ENCODE assay signal across 10 cellular contexts in genomic region chr10:98308602-98309365, GRCh38. TPM values are rescaled to one million over a fixed set of nuclear protein-coding genes. Genes with fewer than 3 reads are reported as not detected.
A peak's percentile ranks its signal among the peaks of the same experiment; 100 is the strongest.
DNase-seq lines count a peak whose midpoint lies in the region; ATAC-seq, FAIRE-seq and TF ChIP-seq lines count a peak whose summit lies in the region.
"Had no signal": no experiment of that assay in that cellular context is flagged by ENCODE, and none has a peak within 500 bp of the region (broad histone marks: within the 10 kb centered on the region; RNA-seq: fewer than 3 reads in every experiment).

No MANE protein-coding gene starts in this region.

- H3K36me3 ChIP-seq in BE2C (no peaks in the 10 kb centered on the region), Loucy (ENCODE audit: insufficient read depth, low read length) (no peaks in the 10 kb centered on the region), H1 (ENCODE audit: control insufficient read depth in 2 of 4, insufficient read depth in 4 of 4, low read length in 3 of 4) (no peaks in the 10 kb centered on the region), neural cell (ENCODE audit: insufficient read depth, low read length) (no peaks in the 10 kb centered on the region)
- H3K36me3 ChIP-seq in CD4-positive, alpha-beta memory T cell (ENCODE audit: insufficient read depth, low read length), result no peaks in the 10 kb centered on the region

- H3K9ac ChIP-seq in Loucy (ENCODE audit: low read depth, low read length, poor library complexity, severe bottlenecking), result no peak overlapping the region
- H3K9ac ChIP-seq in H1 (replicated peaks in 1 of 4; ENCODE audit: extremely low read depth in 1 of 4, low read depth in 3 of 4, low read length in 3 of 4), result no peak overlapping the region; a peak in 1 of 7 replicates
- peak overlapping the region; percentile 27 for H3K9ac ChIP-seq in neural cell (ENCODE audit: low read length)

- no peak for ATAC-seq in HG02588 (IDR thresholded peaks at IDR 0.05; ENCODE audit: unreplicated experiment)

- no peaks in the 10 kb centered on the region for H3K79me1 ChIP-seq in H1 (ENCODE audit: low read depth, low read length)

- intact Hi-C loops in CD4-positive, alpha-beta memory T cell (cut with micrococcal nuclease), result loop anchor here (5.0 kb wide), 1 partner anchor 136 kb away; no protein-coding TSS in a partner anchor

- 75% methylated on average over 15 of the region's 15 CpGs; no CpG with 5 or more reads in 1 of the 2 experiments for WGBS in H1 (ENCODE audit: extremely low coverage in 1 of 2, insufficient coverage in 1 of 2, insufficient read length in 1 of 2, insufficient replicate concordance in 2 of 2, low coverage in 1 of 2, low lambda C conversion rate in 2 of 2, missing lambda C conversion rate in 1 of 2), 2 experiments

- H3K27me3 Mint-ChIP-seq in T-helper 2 cell treated with Interferon-gamma antibody and Interleukin-4, amounts not matched to agents 5 μg/mL and 100 μg/mL, for 36 hours (ENCODE audit: low read depth), result peaks cover 16% of the 10 kb centered on the region
- H3K27me3 Mint-ChIP-seq in CD4-positive, alpha-beta memory T cell, result peaks cover 21 to 33% of the 10 kb centered on the region in 2 donors

- H3K4me2 ChIP-seq in Loucy (ENCODE audit: low read depth, low read length, poor library complexity, severe bottlenecking), result no peak overlapping the region
- H3K4me2 ChIP-seq in H1 (ENCODE audit: insufficient read depth in 1 of 2, low read depth in 2 of 2, low read length in 2 of 2), result peak overlapping the region; percentile 31 to 68; a peak in 3 of 4 replicates
- H3K4me2 ChIP-seq in neural cell (ENCODE audit: low read length), result no peak overlapping the region

- no peaks in the 10 kb centered on the region for H3K79me2 ChIP-seq in Loucy (ENCODE audit: insufficient read depth, low read length)
- no peaks in the 10 kb centered on the region for H3K79me2 ChIP-seq in H1 (ENCODE audit: control insufficient read depth in 1 of 2, insufficient read depth in 2 of 2, low read length in 2 of 2)
- H3K79me2 ChIP-seq in neural cell (replicated peaks; ENCODE audit: insufficient read depth, low read length), result no peaks in the 10 kb centered on the region

- H3K4me1 ChIP-seq in BE2C, result peaks cover 4% of the 10 kb centered on the region
- no peaks in the 10 kb centered on the region for H3K4me1 ChIP-seq in Loucy (ENCODE audit: insufficient read depth, low read length, poor library complexity, severe bottlenecking)
- H3K4me1 ChIP-seq in H1 (replicated peaks in 1 of 4; ENCODE audit: control insufficient read depth in 3 of 4, insufficient read depth in 4 of 4, low read length in 3 of 4), result peaks cover 0 to 7% (median 5%) of the 10 kb centered on the region in 4 experiments; a peak in 6 of 7 replicates
- H3K4me1 ChIP-seq in CD4-positive, alpha-beta memory T cell (ENCODE audit: insufficient read depth, low read length), result no peaks in the 10 kb centered on the region

- no peak overlapping the region for H3K56ac ChIP-seq in H1 (replicated peaks; ENCODE audit: insufficient read length, low read depth, low read length)

- no peak overlapping the region for H3K27ac Mint-ChIP-seq in T-helper 2 cell treated with Interferon-gamma antibody and Interleukin-4, amounts not matched to agents 5 μg/mL and 100 μg/mL, for 36 hours
- H3K27ac Mint-ChIP-seq in CD4-positive, alpha-beta memory T cell, result peak overlapping the region in 1 of 7 donors; percentile 72

- H4K5ac ChIP-seq in H1 (ENCODE audit: insufficient read length, low read depth, low read length), result no peak overlapping the region

- TF ChIP-seq RAD21 in H1 (IDR thresholded peaks at IDR 0.05 in 1 of 2, conservative IDR thresholded peaks at IDR 0.05 in 1 of 2; ENCODE audit: low read depth in 2 of 2, low read length in 2 of 2) (peak in 1 of 2 experiments; percentile 33; a peak in 1 of 4 replicates), neural cell (conservative IDR thresholded peaks at IDR 0.05) (peak; percentile 19)

- peak overlapping the region; percentile 6; the same call in 1 of the 2 replicates for H4K8ac ChIP-seq in H1 (ENCODE audit: extremely low read depth, insufficient read depth, low read length)

- H3K4me3 ChIP-seq in BE2C (ENCODE audit: low read depth, low read length) (peak overlapping the region; percentile 58), Loucy (ENCODE audit: low read length, poor library complexity, severe bottlenecking) (no peak overlapping the region), H1 (ENCODE audit: extremely low read depth in 1 of 4, insufficient read depth in 2 of 4, low read depth in 3 of 4, low read length in 4 of 4) (peak overlapping the region in 3 of 4 experiments; percentile 13 to 48 (median 36); a peak in 6 of 8 replicates), neural cell (ENCODE audit: low read length) (peak overlapping the region; percentile 32)
- no peak overlapping the region for H3K4me3 ChIP-seq in CD4-positive, alpha-beta memory T cell (ENCODE audit: low read length in 2 of 2)

- peaks cover 3% of the 10 kb centered on the region; the same call in 1 of the 2 replicates for H3K23me2 ChIP-seq in H1 (ENCODE audit: low read depth, low read length)

- H3K9me3 ChIP-seq in BE2C (no peaks in the 10 kb centered on the region), Loucy (ENCODE audit: insufficient read depth, low read depth, low read length) (0 out of 2 replicates have a peak, but pooled peaks cover 2% of the 10 kb centered on the region), H1 (ENCODE audit: insufficient read depth in 2 of 2, low read depth in 1 of 2, low read length in 1 of 2) (no peaks in the 10 kb centered on the region), neural cell (ENCODE audit: low read length) (no peaks in the 10 kb centered on the region)
- no peaks in the 10 kb centered on the region for H3K9me3 ChIP-seq in CD4-positive, alpha-beta memory T cell (ENCODE audit: control insufficient read depth in 1 of 2, low read length in 2 of 2)

- H3K27me3 ChIP-seq in BE2C, result no peaks in the 10 kb centered on the region
- no peaks in the 10 kb centered on the region for H3K27me3 ChIP-seq in Loucy (ENCODE audit: insufficient read depth, low read length, poor library complexity, severe bottlenecking)
- H3K27me3 ChIP-seq in H1 (replicated peaks in 1 of 4; ENCODE audit: control insufficient read depth in 3 of 4, extremely low read depth in 1 of 4, insufficient read depth in 3 of 4, low read length in 3 of 4), result no peaks in the 10 kb centered on the region
- H3K27me3 ChIP-seq in neural cell (ENCODE audit: insufficient read depth, low read depth, low read length), result no peaks in the 10 kb centered on the region
- H3K27me3 ChIP-seq in CD4-positive, alpha-beta memory T cell (ENCODE audit: insufficient read depth, low read length), result no peaks in the 10 kb centered on the region

- H3K4ac ChIP-seq in H1 (replicated peaks; ENCODE audit: insufficient read length, low read depth, low read length), result no peak overlapping the region

- TF ChIP-seq EP300 in H1 (IDR thresholded peaks at IDR 0.05; ENCODE audit: borderline replicate concordance in 1 of 2, low read depth in 2 of 2, low read length in 2 of 2) (no peak), neural cell (conservative IDR thresholded peaks at IDR 0.05; ENCODE audit: poor library complexity, severe bottlenecking) (no peak)

- POLR2A ChIA-PET in H1 (lab: Charles Lee; ENCODE audit: partially characterized antibody), result interaction anchor here (0.8 to 1.0 kb wide), 3 partner anchors 16 to 47 kb away, joined by 3 read pairs; no protein-coding TSS in a partner anchor
- POLR2A ChIA-PET in CD4-positive, alpha-beta memory T cell (lab: Charles Lee; ENCODE audit: partially characterized antibody), result no interaction called here

- H2BK5ac ChIP-seq in H1 (ENCODE audit: low read depth, low read length), result 0 out of 2 replicates have a peak overlapping the region, but pooled peaks have one; percentile 6

- no peaks in the 10 kb centered on the region for H3F3A ChIP-seq in Loucy (ENCODE audit: low read depth)
- no peaks in the 10 kb centered on the region for H3F3A ChIP-seq in neural cell (ENCODE audit: insufficient read depth, low read length, poor library complexity, severe bottlenecking)

- no peak overlapping the region for H3K23ac ChIP-seq in H1 (ENCODE audit: insufficient read length)

- H3K4me3 Mint-ChIP-seq in T-helper 2 cell treated with Interferon-gamma antibody and Interleukin-4, amounts not matched to agents 5 μg/mL and 100 μg/mL, for 36 hours, result no peak overlapping the region
- H3K4me3 Mint-ChIP-seq in CD4-positive, alpha-beta memory T cell, result no peak overlapping the region

- no peak overlapping the region for H2BK20ac ChIP-seq in H1 (ENCODE audit: low read length)

- H3K36me3 Mint-ChIP-seq in T-helper 2 cell treated with Interferon-gamma antibody and Interleukin-4, amounts not matched to agents 5 μg/mL and 100 μg/mL, for 36 hours (ENCODE audit: low read depth), result no peaks in the 10 kb centered on the region
- H3K36me3 Mint-ChIP-seq in CD4-positive, alpha-beta memory T cell, result no peaks in the 10 kb centered on the region

- CTCF ChIA-PET in H1 (lab: Charles Lee; ENCODE audit: partially characterized antibody), result interaction anchor here (0.6 to 3.9 kb wide), 58 partner anchors 7 to 1142 kb away, joined by 3 to 117 read pairs (median 4); partner anchors contain the start of gene LOXL4
- CTCF ChIA-PET in CD4-positive, alpha-beta memory T cell (lab: Charles Lee; ENCODE audit: partially characterized antibody), result interaction anchor here (0.9 to 1.6 kb wide), 8 partner anchors 9 to 394 kb away, joined by 3 to 6 read pairs (median 4); no protein-coding TSS in a partner anchor

- peak overlapping the region; percentile 40; the same call in 1 of the 2 replicates for H2BK12ac ChIP-seq in H1 (ENCODE audit: low read depth, low read length)

- no peak overlapping the region; the same call in 1 of the 2 replicates for H3K18ac ChIP-seq in H1 (ENCODE audit: extremely low read depth, low read length)

- no peak for FAIRE-seq in H1 (lab: Jason Lieb, UNC)
- FAIRE-seq: colon had no signal

- TF ChIP-seq CTCF in BE2C (IDR thresholded peaks at IDR 0.05; ENCODE audit: low read depth, low read length), result peak; percentile 32; the same call in 1 of the 2 replicates
- TF ChIP-seq CTCF in Loucy (conservative IDR thresholded peaks at IDR 0.05; ENCODE audit: low read length), result 0 out of 2 replicates have a peak, but pooled peaks have one; percentile 15
- peak; percentile 1 to 46 (median 22) for TF ChIP-seq CTCF in H1 (IDR thresholded peaks at IDR 0.05; ENCODE audit: control extremely low read depth in 1 of 3, insufficient read depth in 1 of 3, low read depth in 1 of 3, low read length in 3 of 3)
- no peak for TF ChIP-seq CTCF in neural cell (IDR thresholded peaks at IDR 0.05; ENCODE audit: poor library complexity, severe bottlenecking)

- no peaks in the 10 kb centered on the region for H3K9me3 Mint-ChIP-seq in T-helper 2 cell treated with Interferon-gamma antibody and Interleukin-4, amounts not matched to agents 5 μg/mL and 100 μg/mL, for 36 hours
- H3K9me3 Mint-ChIP-seq in CD4-positive, alpha-beta memory T cell, result peaks cover 0 to 6% (median 3%) of the 10 kb centered on the region in 8 donors

- H3K27ac ChIP-seq in H1 (ENCODE audit: low read depth, low read length) (no peak overlapping the region), neural cell (ENCODE audit: low read length) (no peak overlapping the region)
- H3K27ac ChIP-seq in CD4-positive, alpha-beta memory T cell (ENCODE audit: low read depth, low read length), result no peak overlapping the region

- TF ChIP-seq POLR2A in H1 (IDR thresholded peaks at IDR 0.05; ENCODE audit: control extremely low read depth in 1 of 2, low read depth in 2 of 2, low read length in 2 of 2), result no peak

- H2AFZ ChIP-seq in Loucy (ENCODE audit: low read length) (no peak overlapping the region), H1 (ENCODE audit: low read length) (peak overlapping the region; percentile 98), neural cell (ENCODE audit: low read depth, low read length) (peak overlapping the region; percentile 9)

- no peaks in the 10 kb centered on the region for H3K9me2 ChIP-seq in Loucy (replicated peaks; ENCODE audit: low read depth, low read length)
- H3K9me2 ChIP-seq in neural cell (ENCODE audit: insufficient read depth, low read length), result no peaks in the 10 kb centered on the region

- H3K4me1 Mint-ChIP-seq in T-helper 2 cell treated with Interferon-gamma antibody and Interleukin-4, amounts not matched to agents 5 μg/mL and 100 μg/mL, for 36 hours (ENCODE audit: low read depth), result no peaks in the 10 kb centered on the region
- H3K4me1 Mint-ChIP-seq in CD4-positive, alpha-beta memory T cell, result peaks cover 0 to 9% (median 3%) of the 10 kb centered on the region in 4 donors

- no peak overlapping the region for H2BK120ac ChIP-seq in H1 (replicated peaks; ENCODE audit: low read depth, low read length)

- no peak overlapping the region for H4K91ac ChIP-seq in H1 (replicated peaks; ENCODE audit: insufficient read length, low read length)

- peak; percentile 37 for DNase-seq in BE2C
- DNase-seq in H1 (ENCODE audit: low read depth in 1 of 2, low spot score in 2 of 2), result no peak
- DNase-seq in activated CD4-positive, alpha-beta T cell treated with anti-CD3 and anti-CD28 coated beads, Interleukin-2, amount 50 U/mL, for 4 hours, result no peak
- DNase-seq in T-helper 2 cell treated with Interferon-gamma antibody and Interleukin-4, amounts not matched to agents 5 μg/mL and 100 μg/mL, for 36 hours (ENCODE audit: low spot score), result no peak
- no peak for DNase-seq in CD4-positive, alpha-beta memory T cell

- H4K20me1 ChIP-seq in Loucy (ENCODE audit: insufficient read depth, low read length, poor library complexity, severe bottlenecking) (no peaks in the 10 kb centered on the region), H1 (replicated peaks in 1 of 2; ENCODE audit: control insufficient read depth in 1 of 2, insufficient read depth in 2 of 2, low read length in 2 of 2) (no peaks in the 10 kb centered on the region), neural cell (ENCODE audit: insufficient read depth) (no peaks in the 10 kb centered on the region)

- H2AK5ac ChIP-seq in H1 (ENCODE audit: low read depth, low read length), result no peak overlapping the region

- no peak overlapping the region for H2BK15ac ChIP-seq in H1 (ENCODE audit: low read length)

- no peak overlapping the region for H3K14ac ChIP-seq in H1 (ENCODE audit: insufficient read length)

RNA-seq across cellular contexts. Expression of gene LOXL4, which starts 40.8 kb away (rescaled TPM):
- 0.28 TPM for polyA plus RNA-seq in BE2C (2012; ENCODE audit: insufficient read depth, insufficient read length, low read depth)
- total RNA-seq in H1 (2021; fragmentation: NEBNext Ultra II Directional; extraction: Animal tissue kit (Norgen Biotek cat#: 25700)), result 0.13 and 0.42 TPM in 2 replicates
- polyA plus RNA-seq in H1 (2011; rRNA removed) (0.27 and 0.42 TPM in 2 replicates), neural cell (not detected in 2 replicates)
- polyA plus RNA-seq in H1 (2011; cell fraction: cytosol; rRNA removed), result 0.31 TPM
- 0.90 TPM for polyA plus RNA-seq in H1 (2011; cell fraction: nucleus; rRNA removed)
- polyA plus RNA-seq in H1 (2012, experiment 1 of 2), result 0.23 to 0.35 TPM (median 0.30 TPM) in 4 replicates
- 0.14 TPM for polyA plus RNA-seq in H1 (2012, experiment 2 of 2)
- 0.30 TPM for polyA plus RNA-seq in H1 (2013, experiment 1 of 2)
- 0.22 TPM for polyA plus RNA-seq in H1 (2013, experiment 2 of 2)
- polyA minus RNA-seq in H1 (2011; rRNA and poly(A)+ RNA removed), result 0.28 and 0.39 TPM in 2 replicates
- not detected for polyA minus RNA-seq in H1 (2011; cell fraction: cytosol; rRNA and poly(A)+ RNA removed)
- not detected for polyA minus RNA-seq in H1 (2011; cell fraction: nucleus; rRNA and poly(A)+ RNA removed)
- polyA minus RNA-seq in neural cell, result not detected in 2 replicates
- not detected for total RNA-seq in CD4-positive, alpha-beta memory T cell
- polyA plus RNA-seq in CD4-positive, alpha-beta memory T cell, result under 1 TPM in 1 of 2 donors, not detected in 1; 0.10 TPM
- total RNA-seq: T-helper 1 cell treated with Interleukin-12 subunit alpha and Interleukin-12 subunit beta and Interleukin-4 antibody, amounts not matched to agents 30 ng/mL and 1 ng/mL, for 36 hours had no signal

Comparison
In these comparisons a context has a peak if more than half of its experiments do, and no peak if none do; other contexts are left out.
1. H3K4me3 ChIP-seq: peak in BE2C (single experiment), H1 (3 of 4) and neural cell (single experiment); none in Loucy (single experiment) and CD4-positive, alpha-beta memory T cell (0 of 2).
2. H3K4me2 ChIP-seq: peak in H1 (2 of 2); none in Loucy (single experiment) and neural cell (single experiment).